8 cellular contexts compared by ENCODE assay signal in genomic region chr2:26786207-26787023, GRCh38. TPM values are rescaled to one million over a fixed set of nuclear protein-coding genes. Genes with fewer than 3 reads are reported as not detected.
DNase-seq lines count a peak whose midpoint lies in the region; ATAC-seq, FAIRE-seq and TF ChIP-seq lines count a peak whose summit lies in the region.

No MANE protein-coding gene starts in this region.

- dilution Hi-C loops in keratinocyte (cut with MboI; ENCODE audit: extremely low pct_ligation_motif_present, low sequenced_read_pairs), result no loop called here

- peak; percentile 27 for ATAC-seq in GM21723 (IDR thresholded peaks at IDR 0.05; ENCODE audit: unreplicated experiment)

- H3K4me2 ChIP-seq in Karpas-422 (ENCODE audit: low read depth, low read length, poor library complexity, severe bottlenecking) (peak overlapping the region; percentile 99), keratinocyte (ENCODE audit: control insufficient read depth, extremely low read depth, insufficient read depth, low read depth, low read length) (peak overlapping the region; percentile 85)

- H3K4me1 ChIP-seq in Karpas-422 (ENCODE audit: low read length) (peaks cover 18% of the 10 kb centered on the region), adrenal gland (replicated peaks in 1 of 2) (peaks cover 7 to 16% of the 10 kb centered on the region in 2 donors), keratinocyte (ENCODE audit: control insufficient read depth, extremely low read depth, insufficient read depth, low read length) (peaks cover 12% of the 10 kb centered on the region), stomach (peaks cover 13 to 24% (median 16%) of the 10 kb centered on the region in 4 donors)

- no peaks in the 10 kb centered on the region for H3K9me2 ChIP-seq in Karpas-422 (replicated peaks; ENCODE audit: insufficient read depth, low read length)

- intact Hi-C loops in adrenal gland (cut with DNase I), result no loop called here
- intact Hi-C loops in stomach (cut with DNase I; ENCODE audit: low total_unique reads), result no loop called here

- TF ChIP-seq POLR2A in adrenal gland (IDR thresholded peaks at IDR 0.05) (no peak), stomach (IDR thresholded peaks at IDR 0.05) (no peak)

- no peak for TF ChIP-seq CTCF in adrenal gland (IDR thresholded peaks at IDR 0.05)
- TF ChIP-seq CTCF in keratinocyte (optimal IDR thresholded peaks at IDR 0.05 in 1 of 3, IDR thresholded peaks at IDR 0.05 in 1 of 3, conservative IDR thresholded peaks at IDR 0.05 in 1 of 3; ENCODE audit: extremely low read depth in 1 of 3, insufficient read depth in 2 of 3, low read length in 3 of 3), result no peak
- no peak for TF ChIP-seq CTCF in stomach (IDR thresholded peaks at IDR 0.05)

- no peaks in the 10 kb centered on the region for H4K20me1 ChIP-seq in Karpas-422 (ENCODE audit: insufficient read depth, low read depth, low read length)
- no peaks in the 10 kb centered on the region for H4K20me1 ChIP-seq in keratinocyte (ENCODE audit: control insufficient read depth, extremely low read depth, insufficient read depth, low read length)

- peaks cover 25% of the 10 kb centered on the region for H3K36me3 ChIP-seq in Karpas-422 (ENCODE audit: insufficient read depth, low read length)
- no peaks in the 10 kb centered on the region for H3K36me3 ChIP-seq in adrenal gland (replicated peaks in 1 of 2)
- peaks cover 0 to 9% of the 10 kb centered on the region in 2 experiments for H3K36me3 ChIP-seq in keratinocyte (ENCODE audit: control insufficient read depth in 2 of 2, extremely low read depth in 1 of 2, insufficient read depth in 2 of 2, low read length in 2 of 2)
- H3K36me3 ChIP-seq in stomach, result peaks cover 0 to 4% (median 4%) of the 10 kb centered on the region in 4 donors

- H3K27ac ChIP-seq in Karpas-422 (ENCODE audit: low read length) (peak overlapping the region; percentile 66), adrenal gland (no peak overlapping the region), keratinocyte (ENCODE audit: control insufficient read depth, insufficient read depth, low read length) (peak overlapping the region; percentile 50), stomach (peak overlapping the region in 3 of 5 donors; percentile 38 to 69 (median 48))

- H3K27me3 ChIP-seq in Karpas-422 (ENCODE audit: low read length) (no peaks in the 10 kb centered on the region), adrenal gland (no peaks in the 10 kb centered on the region), keratinocyte (ENCODE audit: control insufficient read depth, extremely low read depth, insufficient read depth, low read length) (no peaks in the 10 kb centered on the region), stomach (peaks cover 0 to 22% (median 5%) of the 10 kb centered on the region in 3 donors)

- H3K9ac ChIP-seq in Karpas-422 (ENCODE audit: low read length) (peak overlapping the region; percentile 92), keratinocyte (ENCODE audit: control insufficient read depth, extremely low read depth, insufficient read depth, low read length) (peak overlapping the region; percentile 77)

- H3K79me2 ChIP-seq in Karpas-422 (ENCODE audit: low read length) (peaks cover 51% of the 10 kb centered on the region), keratinocyte (ENCODE audit: control insufficient read depth, insufficient read depth, low read length) (peaks cover 42% of the 10 kb centered on the region)

- FAIRE-seq in keratinocyte (lab: Jason Lieb, UNC), result no peak

- TF ChIP-seq EP300 in stomach (IDR thresholded peaks at IDR 0.05), result no peak

- peak overlapping the region; percentile 85; the same call in 1 of the 2 replicates for H2AFZ ChIP-seq in Karpas-422 (ENCODE audit: low read length)
- H2AFZ ChIP-seq in keratinocyte (ENCODE audit: control insufficient read depth, low read length), result peak overlapping the region; percentile 82

- H3K4me3 ChIP-seq in Karpas-422 (ENCODE audit: low read length), result peak overlapping the region; percentile 97
- peak overlapping the region; percentile 13 to 83 (median 42) for H3K4me3 ChIP-seq in adrenal gland
- peak overlapping the region; percentile 64 to 84 (median 76) for H3K4me3 ChIP-seq in keratinocyte (ENCODE audit: control insufficient read depth in 2 of 3, extremely low read depth in 1 of 3, insufficient read depth in 2 of 3, low read depth in 1 of 3, low read length in 3 of 3)
- peak overlapping the region; percentile 68 to 95 (median 86) for H3K4me3 ChIP-seq in stomach

- no peaks in the 10 kb centered on the region for H3K9me1 ChIP-seq in keratinocyte (ENCODE audit: control insufficient read depth, extremely low read depth, insufficient read depth, low read length)

- DNase-seq in NCI-H1417 (lab: John Stamatoyannopoulos, UW), result peak in 2 of 3 experiments; percentile 49 to 73
- no peak for DNase-seq in NCI-H1417 treated with DMSO at 0.1 percent for 48 hours (lab: John Stamatoyannopoulos, UW)
- peak; percentile 72 for DNase-seq in Karpas-422
- peak in 1 of 7 donors; percentile 20 for DNase-seq in adrenal gland
- DNase-seq in keratinocyte (ENCODE audit: low read depth, low spot score), result no peak
- DNase-seq in stomach, result no peak
- no peak for DNase-seq in NCI-H2107 (lab: John Stamatoyannopoulos, UW)

- WGBS in adrenal gland, 4 donors, result 4 to 15% (median 5%) methylated on average over 11 to 55 of the region's 55 CpGs
- WGBS in stomach, 5 donors, result 3 to 15% (median 6%) methylated on average over 13 to 55 of the region's 55 CpGs

- no peaks in the 10 kb centered on the region for H3K9me3 ChIP-seq in Karpas-422 (ENCODE audit: low read length)
- H3K9me3 ChIP-seq in adrenal gland (replicated peaks in 1 of 3), result no peaks in the 10 kb centered on the region
- no peaks in the 10 kb centered on the region for H3K9me3 ChIP-seq in keratinocyte (ENCODE audit: control insufficient read depth, low read depth, low read length)
- H3K9me3 ChIP-seq in stomach, result peaks cover 0 to 9% (median 0%) of the 10 kb centered on the region in 4 donors

RNA-seq across cellular contexts. Expression of gene CENPA, which starts 0.6 kb away (rescaled TPM):
- 10.0 and 21.1 TPM in 2 replicates for total RNA-seq in Karpas-422 (2014; rRNA removed; shearing (Covaris generic); ENCODE audit: low replicate concordance)
- total RNA-seq in adrenal gland, result 1 to 10 TPM in 1 of 8 donors, under 1 TPM in 3, not detected in 4; 0.49 to 1.3 (median 0.83) TPM
- polyA plus RNA-seq in adrenal gland, result 1 to 10 TPM in 1 of 3 donors, under 1 TPM in 2; 0.20 to 1.1 (median 0.56) TPM
- polyA plus RNA-seq in keratinocyte, result 2.3 to 13.7 TPM (median 12.4 TPM) in 3 replicates
- polyA plus RNA-seq in keratinocyte (2011; ENCODE audit: low read depth), result 0.41 TPM
- 1.9 and 3.3 TPM in 2 replicates for polyA plus RNA-seq in keratinocyte (2011; cell fraction: cytosol; rRNA removed)
- polyA plus RNA-seq in keratinocyte (2011; cell fraction: nucleus; rRNA removed), result 1.0 and 1.2 TPM in 2 replicates
- 0.21 and 8.1 TPM in 2 replicates for polyA plus RNA-seq in keratinocyte (2012; ENCODE audit: low replicate concordance)
- 0.79 to 6.7 TPM (median 5.5 TPM) in 3 replicates for polyA minus RNA-seq in keratinocyte
- 3.6 TPM for polyA minus RNA-seq in keratinocyte (2011; cell fraction: cytosol; rRNA and poly(A)+ RNA removed)
- 0.70 and 0.84 TPM in 2 replicates for polyA minus RNA-seq in keratinocyte (2011; cell fraction: nucleus; rRNA and poly(A)+ RNA removed)
- 1 to 10 TPM in 1 of 5 donors, not detected in 4; 2.0 TPM for total RNA-seq in stomach
- polyA plus RNA-seq in stomach, result 1 to 10 TPM; 2.3 to 4.0 (median 3.1) TPM

RNA-seq across cellular contexts. Expression of gene SLC35F6, which starts 22.3 kb away (rescaled TPM):
- total RNA-seq in Karpas-422 (2014; rRNA removed; shearing (Covaris generic); ENCODE audit: low replicate concordance), result 13.8 and 13.9 TPM in 2 replicates
- 10 to 100 TPM; 51.0 to 92.4 (median 68.3) TPM for total RNA-seq in adrenal gland
- 10 to 100 TPM; 20.0 to 49.8 (median 23.7) TPM for polyA plus RNA-seq in adrenal gland
- polyA plus RNA-seq in keratinocyte, result 25.7 to 56.9 TPM (median 30.1 TPM) in 3 replicates
- 4.2 TPM for polyA plus RNA-seq in keratinocyte (2011; ENCODE audit: low read depth)
- polyA plus RNA-seq in keratinocyte (2011; cell fraction: cytosol; rRNA removed), result 27.5 and 28.1 TPM in 2 replicates
- polyA plus RNA-seq in keratinocyte (2011; cell fraction: nucleus; rRNA removed), result 71.1 and 81.7 TPM in 2 replicates
- 26.9 and 40.8 TPM in 2 replicates for polyA plus RNA-seq in keratinocyte (2012; ENCODE audit: low replicate concordance)
- polyA minus RNA-seq in keratinocyte, result 68.8 to 145 TPM (median 94.2 TPM) in 3 replicates
- 75.6 TPM for polyA minus RNA-seq in keratinocyte (2011; cell fraction: cytosol; rRNA and poly(A)+ RNA removed)
- polyA minus RNA-seq in keratinocyte (2011; cell fraction: nucleus; rRNA and poly(A)+ RNA removed), result 77.8 and 93.9 TPM in 2 replicates
- 10 to 100 TPM; 12.8 to 40.9 (median 14.7) TPM for total RNA-seq in stomach
- 10 to 100 TPM in 1 of 3 donors, 1 to 10 TPM in 2; 4.9 to 10.5 (median 8.6) TPM for polyA plus RNA-seq in stomach

Comparison
In these comparisons a context has a peak if more than half of its experiments do, and no peak if none do; other contexts are left out.
1. DNase-seq: peak in NCI-H1417 (2 of 3) and Karpas-422 (single experiment); none in NCI-H1417 treated with DMSO at 0.1 percent for 48 hours (single experiment), keratinocyte (single experiment), stomach (single experiment) and NCI-H2107 (single experiment).
2. H3K27ac ChIP-seq: peak in Karpas-422 (single experiment), keratinocyte (single experiment) and stomach (3 of 5); none in adrenal gland (0 of 5).
3. H3K4me3 ChIP-seq: peak in every context shown above with its lines; median percentile 97 in Karpas-422; 86 in stomach; 76 in keratinocyte; 42 in adrenal gland.